8 cellular contexts compared by ENCODE assay signal in the genomic region with DNA sequence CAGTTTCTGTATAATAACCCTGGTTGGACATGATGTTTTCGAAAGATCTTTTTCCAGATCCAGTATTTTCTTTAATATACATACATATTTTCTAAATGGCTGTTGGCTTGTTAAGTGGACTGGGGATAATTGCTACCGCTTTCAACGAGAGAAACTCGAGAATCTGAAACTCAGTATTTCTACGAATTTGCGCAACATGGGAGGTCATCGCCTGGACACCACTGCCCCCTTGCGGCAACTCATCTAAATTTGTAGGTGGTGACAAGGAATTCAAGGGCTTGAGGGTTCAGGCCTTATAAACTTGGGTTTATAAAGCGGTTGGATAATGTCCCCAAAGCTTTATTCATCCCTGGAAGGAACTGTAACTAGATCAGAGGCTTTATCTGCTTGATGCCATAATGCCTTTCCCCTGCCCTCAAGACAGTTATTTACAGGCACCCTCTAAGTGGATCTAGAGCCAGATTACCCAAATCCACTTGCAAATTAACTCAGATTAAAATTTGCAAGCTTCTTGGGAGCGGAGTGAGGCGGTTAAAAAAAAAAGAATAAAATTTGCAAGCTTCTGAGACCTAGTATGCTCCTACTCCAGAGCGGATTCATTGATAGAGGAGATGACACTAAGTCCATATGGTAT. TPM values are rescaled to one million over a fixed set of nuclear protein-coding genes. Genes with fewer than 3 reads are reported as not detected.
DNase-seq lines count a peak whose midpoint lies in the region; ATAC-seq lines count a peak whose summit lies in the region.

No MANE protein-coding gene starts in this region.

- peak; percentile 56 for ATAC-seq in GM18502 (IDR thresholded peaks at IDR 0.05; ENCODE audit: poor library complexity, unreplicated experiment)
- peak; percentile 44 for ATAC-seq in HG03064 (IDR thresholded peaks at IDR 0.05; ENCODE audit: low read depth, unreplicated experiment)

- peak overlapping the region; percentile 73 for H3K4me3 ChIP-seq in ACC112 (ENCODE audit: low read depth, low read length)
- peak overlapping the region; percentile 29 for H3K4me3 ChIP-seq in mesodermal cell (ENCODE audit: extremely low read depth, insufficient read depth, low read length, poor library complexity, severe bottlenecking)

- WGBS in mesodermal cell (ENCODE audit: insufficient coverage in 2 of 2), 2 experiments, result 5 to 21% methylated on average over 4 to 6 of the region's 12 CpGs

- H3K79me2 ChIP-seq in ACC112 (ENCODE audit: control insufficient read depth, insufficient read depth, low read length, unreplicated experiment), result no peaks in the 10 kb centered on the region

- H3K27ac ChIP-seq in ACC112 (ENCODE audit: low read depth, low read length) (no peak overlapping the region), mesodermal cell (ENCODE audit: low read depth, low read length, severe bottlenecking) (no peak overlapping the region)

- H2AFZ ChIP-seq in ACC112 (ENCODE audit: low read length, unreplicated experiment), result peak overlapping the region; percentile 50

- H3K9me3 ChIP-seq in mesodermal cell (ENCODE audit: control insufficient read depth, low read length), result no peaks in the 10 kb centered on the region

- H3K27me3 ChIP-seq in ACC112 (ENCODE audit: insufficient read depth, low read length), result peaks cover 71% of the 10 kb centered on the region

- H3K36me3 ChIP-seq in ACC112 (ENCODE audit: insufficient read depth, low read length), result no peaks in the 10 kb centered on the region
- H3K36me3 ChIP-seq in mesodermal cell (ENCODE audit: control insufficient read depth, insufficient read depth, low read length), result no peaks in the 10 kb centered on the region

- DNase-seq in NCI-H226, result peak; percentile 9
- peak; percentile 86 to 88 for DNase-seq in activated CD4-positive, alpha-beta T cell treated with anti-CD3 and anti-CD28 coated beads, Interleukin-2, amount 50 U/mL, for 48 hours
- DNase-seq in effector CD4-positive, alpha-beta T cell, result peak; percentile 60
- DNase-seq in stimulated activated CD8-positive, alpha-beta memory T cell treated with anti-CD3 and anti-CD28 coated beads, Interleukin-15, amount 100 ng/mL, for 1 hour (ENCODE audit: low read depth), result peak; percentile 61

- H3K4me1 ChIP-seq in ACC112 (ENCODE audit: control insufficient read depth, insufficient read depth, low read length, unreplicated experiment) (peaks cover 4% of the 10 kb centered on the region), mesodermal cell (ENCODE audit: control insufficient read depth, insufficient read depth, low read length, poor library complexity, severe bottlenecking) (peaks cover 4% of the 10 kb centered on the region)

RNA-seq across cellular contexts. Expression of a gene that starts 21.3 kb away (rescaled TPM):
- polyA plus RNA-seq in mesodermal cell (2013, experiment 1 of 2), result not detected
- polyA plus RNA-seq in mesodermal cell (2013, experiment 2 of 2), result not detected

RNA-seq across cellular contexts. Expression of a gene that starts 37.9 kb away (rescaled TPM):
- polyA plus RNA-seq in mesodermal cell (2013, experiment 1 of 2), result 1.1 TPM
- polyA plus RNA-seq in mesodermal cell (2013, experiment 2 of 2), result 1.7 TPM

Comparison
In these comparisons a context has a peak if more than half of its experiments do, and no peak if none do; other contexts are left out.
1. DNase-seq: peak in every context shown above with its lines; median percentile 87 in activated CD4-positive, alpha-beta T cell treated with anti-CD3 and anti-CD28 coated beads, Interleukin-2, amount 50 U/mL, for 48 hours; 61 in stimulated activated CD8-positive, alpha-beta memory T cell treated with anti-CD3 and anti-CD28 coated beads, Interleukin-15, amount 100 ng/mL, for 1 hour; 60 in effector CD4-positive, alpha-beta T cell; 9 in NCI-H226.